In the genomic region with DNA sequence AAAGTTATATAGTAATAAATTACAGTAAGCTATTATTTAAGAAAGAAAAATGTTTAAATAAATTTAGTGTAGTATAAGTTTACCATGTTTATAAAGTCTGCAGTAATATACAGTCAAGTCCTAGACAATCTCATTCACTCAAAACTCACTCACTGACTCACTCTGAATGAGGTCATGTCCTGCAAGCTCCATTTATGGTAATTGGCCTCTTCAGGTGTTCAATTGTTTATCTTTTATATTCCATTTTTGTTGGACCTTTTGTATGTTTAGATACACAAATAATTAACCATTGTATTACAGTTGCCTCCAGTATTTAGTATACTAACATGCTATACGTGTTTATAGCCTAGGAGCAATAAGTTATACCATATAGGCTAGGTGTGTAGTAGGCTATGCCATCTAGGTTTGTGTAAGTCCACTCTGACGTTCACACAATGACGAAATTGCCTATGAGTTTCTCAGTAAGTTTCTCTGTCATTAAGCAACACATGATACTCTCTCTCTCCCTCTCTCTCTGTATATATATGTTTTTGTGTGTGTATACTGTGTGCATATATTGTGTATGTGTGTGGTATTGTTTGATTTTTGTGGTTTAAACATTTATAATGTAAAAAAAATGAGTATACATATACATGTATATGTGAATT, we compare ENCODE assay signal across 19 cellular contexts.
"Had no signal": no experiment of that assay in that cellular context is flagged by ENCODE, and none has a peak within 500 bp of the region (broad histone marks: within the 10 kb centered on the region; RNA-seq: fewer than 3 reads in every experiment).

No MANE protein-coding gene starts in this region.

- ATAC-seq: gastroesophageal sphincter, heart right ventricle, mucosa of descending colon had no signal

- H3K27me3 ChIP-seq: brain microvascular endothelial cell, colonic mucosa, gastroesophageal sphincter, heart right ventricle, thyroid gland had no signal

- H3K9me3 ChIP-seq: colonic mucosa, gastroesophageal sphincter, heart right ventricle, mucosa of descending colon, thyroid gland had no signal

- DNase-seq: activated CD4-positive, alpha-beta T cell treated with anti-CD3 and anti-CD28 coated beads for 1 hour; activated naive CD4-positive, alpha-beta T cell; activated naive CD8-positive, alpha-beta T cell treated with anti-CD3 and anti-CD28 coated beads, Interleukin-2, amount 10 ng/mL, durations not matched to agents 7 days and 5 days; amygdala; brain microvascular endothelial cell; colonic mucosa; endodermal cell; heart right ventricle; mucosa of descending colon; naive B cell; retina; stimulated activated CD8-positive, alpha-beta memory T cell treated with anti-CD3 and anti-CD28 coated beads, Interleukin-4, amount 100 ng/mL, for 48 hours; stimulated activated naive CD4-positive, alpha-beta T cell treated with Interleukin-2 at 50 U/mL for 16 hours; thyroid gland; WERI-Rb-1 had no signal

- H3K36me3 ChIP-seq: brain microvascular endothelial cell, colonic mucosa, gastroesophageal sphincter, heart right ventricle, thyroid gland, WERI-Rb-1 had no signal

- H3K27ac Mint-ChIP-seq: activated naive CD8-positive, alpha-beta T cell treated with anti-CD3 and anti-CD28 coated beads, Interleukin-2, amount 10 ng/mL, durations not matched to agents 7 days and 5 days; endodermal cell; memory B cell had no signal

- H3K36me3 Mint-ChIP-seq: activated naive CD8-positive, alpha-beta T cell treated with anti-CD3 and anti-CD28 coated beads, Interleukin-2, amount 10 ng/mL, durations not matched to agents 7 days and 5 days; memory B cell; naive B cell had no signal

- H3K27ac ChIP-seq: brain microvascular endothelial cell, colonic mucosa, gastroesophageal sphincter, heart right ventricle, thyroid gland, WERI-Rb-1 had no signal

- H3K4me1 Mint-ChIP-seq: activated naive CD8-positive, alpha-beta T cell treated with anti-CD3 and anti-CD28 coated beads, Interleukin-2, amount 10 ng/mL, durations not matched to agents 7 days and 5 days; central memory CD8-positive, alpha-beta T cell; endodermal cell; neural crest cell had no signal

- H3K9me3 Mint-ChIP-seq: activated naive CD8-positive, alpha-beta T cell treated with anti-CD3 and anti-CD28 coated beads, Interleukin-2, amount 10 ng/mL, durations not matched to agents 7 days and 5 days; endodermal cell; memory B cell; naive B cell; neural crest cell had no signal

- H3K27me3 Mint-ChIP-seq: central memory CD8-positive, alpha-beta T cell; memory B cell had no signal

- H3K4me1 ChIP-seq: colonic mucosa, gastroesophageal sphincter, thyroid gland had no signal

- H3K4me3 Mint-ChIP-seq: activated naive CD8-positive, alpha-beta T cell treated with anti-CD3 and anti-CD28 coated beads, Interleukin-2, amount 10 ng/mL, durations not matched to agents 7 days and 5 days; central memory CD8-positive, alpha-beta T cell; endodermal cell; memory B cell; naive B cell; neural crest cell had no signal

- H3K4me3 ChIP-seq: colonic mucosa, gastroesophageal sphincter, heart right ventricle, mucosa of descending colon, thyroid gland had no signal
